ENCODE assay signal across 8 cellular contexts in the genomic region with DNA sequence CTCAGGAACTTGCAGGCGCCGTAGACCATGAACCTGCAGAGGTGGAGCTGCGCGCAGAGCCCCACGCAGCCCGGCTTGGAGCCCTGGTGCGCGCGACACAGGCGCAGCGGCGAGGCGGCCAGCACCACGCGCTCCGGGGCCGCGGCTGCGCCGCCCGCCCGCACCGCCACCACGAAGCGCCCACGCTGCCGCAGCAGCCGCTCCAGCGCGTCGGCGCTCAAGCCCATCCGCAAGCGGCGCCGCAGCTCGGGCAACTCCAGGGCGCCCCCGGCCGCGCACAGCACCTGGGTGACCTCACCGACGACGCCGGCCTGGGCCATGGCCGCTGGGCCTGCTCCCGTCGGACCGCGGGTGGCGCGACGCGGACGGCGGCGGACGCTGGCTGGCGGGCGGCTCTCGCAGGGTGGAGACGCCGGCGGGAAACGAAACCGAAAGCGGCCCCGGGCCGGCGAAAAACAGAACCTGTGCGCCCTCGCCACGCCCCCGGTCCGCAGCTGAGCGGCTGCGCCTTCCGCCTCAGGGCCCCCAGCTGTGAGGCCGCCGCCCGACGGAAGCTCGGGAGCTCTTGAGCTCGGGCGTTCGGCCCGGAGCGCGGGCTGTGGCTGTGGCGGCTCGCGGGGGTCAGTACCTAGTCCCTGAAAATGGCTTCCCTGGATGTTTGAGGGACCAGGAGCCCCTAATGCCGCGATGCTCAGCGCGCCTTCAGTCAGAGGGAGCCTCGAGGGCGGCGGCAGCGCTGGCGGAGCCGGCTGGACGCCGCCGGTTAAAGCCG. TPM values are rescaled to one million over a fixed set of nuclear protein-coding genes. Genes with fewer than 3 reads are reported as not detected.
DNase-seq lines count a peak whose midpoint lies in the region; ATAC-seq and TF ChIP-seq lines count a peak whose summit lies in the region.

Gene PARP12, minus strand, starts transcription at position 424 of the 772 bp plus-strand sequence. Its CDS starts 104 bp downstream, at position 320.

- peak; percentile 83 for DNase-seq in Caki2 (ENCODE audit: low read depth)
- DNase-seq in HUDEP-2 (lab: John Stamatoyannopoulos, UW; ENCODE audit: unreplicated experiment in 76 of 76) = peak in 72 of 76 experiments; percentile 5 to 84 (median 64)
- DNase-seq in activated T-helper 1 cell treated with anti-CD3 and anti-CD28 coated beads, Interleukin-2, amount 50 U/mL, for 16 hours (ENCODE audit: low read depth in 1 of 2, low spot score in 1 of 2) = peak; percentile 76 to 78
- DNase-seq in fibroblast of pulmonary artery (ENCODE audit: low read depth) = peak; percentile 83

- peaks cover 27% of the 10 kb centered on the region for H3K27me3 Mint-ChIP-seq in nephron (ENCODE audit: low read depth)
- H3K27me3 Mint-ChIP-seq in stimulated activated naive CD8-positive, alpha-beta T cell treated with anti-CD3 and anti-CD28 coated beads, Interleukin-15, Interleukin-2, amounts not matched to agents 100 ng/mL and 50 ng/mL, for 24 hours = no peaks in the 10 kb centered on the region

- H3K27ac Mint-ChIP-seq in nephron = peak within 1 kb of the TSS in 1 of 3 experiments; percentile 35
- H3K27ac Mint-ChIP-seq in stimulated activated naive CD8-positive, alpha-beta T cell treated with anti-CD3 and anti-CD28 coated beads, Interleukin-15, Interleukin-2, amounts not matched to agents 100 ng/mL and 50 ng/mL, for 24 hours = peak within 1 kb of the TSS; percentile 83

- H3K4me1 Mint-ChIP-seq in nephron = peaks cover 12% of the 10 kb centered on the region
- peaks cover 42% of the 10 kb centered on the region for H3K4me1 Mint-ChIP-seq in stimulated activated naive CD8-positive, alpha-beta T cell treated with anti-CD3 and anti-CD28 coated beads, Interleukin-15, Interleukin-2, amounts not matched to agents 100 ng/mL and 50 ng/mL, for 24 hours (ENCODE audit: low read depth)

- no peaks in the 10 kb centered on the region for H3K36me3 Mint-ChIP-seq in nephron (ENCODE audit: low read depth)
- H3K36me3 Mint-ChIP-seq in stimulated activated naive CD8-positive, alpha-beta T cell treated with anti-CD3 and anti-CD28 coated beads, Interleukin-15, Interleukin-2, amounts not matched to agents 100 ng/mL and 50 ng/mL, for 24 hours (ENCODE audit: low read depth) = peaks cover 25% of the 10 kb centered on the region

- H3K9me3 Mint-ChIP-seq in nephron = peaks cover 23% of the 10 kb centered on the region
- H3K9me3 Mint-ChIP-seq in stimulated activated naive CD8-positive, alpha-beta T cell treated with anti-CD3 and anti-CD28 coated beads, Interleukin-15, Interleukin-2, amounts not matched to agents 100 ng/mL and 50 ng/mL, for 24 hours = peaks cover 19% of the 10 kb centered on the region

- no peak for TF ChIP-seq CTCF in fibroblast of pulmonary artery (IDR thresholded peaks at IDR 0.05; ENCODE audit: low read length, missing control alignments)
- TF ChIP-seq CTCF in nephron (IDR thresholded peaks at IDR 0.05; ENCODE audit: unreplicated experiment in 3 of 3) = no peak

- ATAC-seq in GM21381 (IDR thresholded peaks at IDR 0.05; ENCODE audit: unreplicated experiment) = peak; percentile 83

- H3K4me3 ChIP-seq in fibroblast of pulmonary artery (replicated peaks; ENCODE audit: low read depth, low read length) = peak within 1 kb of the TSS; percentile 62

- in situ Hi-C loops in Caki2 (cut with HindIII; ENCODE audit: low pct_unique_long_range_greater_than_20kb, low sequenced_read_pairs) = no loop called here

- peak within 1 kb of the TSS; percentile 77 to 81 (median 79) for H3K4me3 Mint-ChIP-seq in nephron
- peak within 1 kb of the TSS; percentile 86 for H3K4me3 Mint-ChIP-seq in stimulated activated naive CD8-positive, alpha-beta T cell treated with anti-CD3 and anti-CD28 coated beads, Interleukin-15, Interleukin-2, amounts not matched to agents 100 ng/mL and 50 ng/mL, for 24 hours

TF ChIP-seq in PFSK-1, 5 proteins besides CTCF, POLR2A, EP300 and RAD21:
- TF ChIP-seq TAF1 (IDR thresholded peaks at IDR 0.05; ENCODE audit: borderline replicate concordance, insufficient read depth, low read length) (no peak), POLR2AphosphoS5 (IDR thresholded peaks at IDR 0.05; ENCODE audit: low read depth, low read length) (no peak), FOXP2 (optimal IDR thresholded peaks at IDR 0.05; ENCODE audit: borderline replicate concordance, extremely low read depth, extremely low read length, insufficient read depth) (peak; percentile 27), SIN3A (IDR thresholded peaks at IDR 0.05; ENCODE audit: borderline replicate concordance, insufficient read depth, low read length) (no peak)
- TF ChIP-seq, protein P1, sequence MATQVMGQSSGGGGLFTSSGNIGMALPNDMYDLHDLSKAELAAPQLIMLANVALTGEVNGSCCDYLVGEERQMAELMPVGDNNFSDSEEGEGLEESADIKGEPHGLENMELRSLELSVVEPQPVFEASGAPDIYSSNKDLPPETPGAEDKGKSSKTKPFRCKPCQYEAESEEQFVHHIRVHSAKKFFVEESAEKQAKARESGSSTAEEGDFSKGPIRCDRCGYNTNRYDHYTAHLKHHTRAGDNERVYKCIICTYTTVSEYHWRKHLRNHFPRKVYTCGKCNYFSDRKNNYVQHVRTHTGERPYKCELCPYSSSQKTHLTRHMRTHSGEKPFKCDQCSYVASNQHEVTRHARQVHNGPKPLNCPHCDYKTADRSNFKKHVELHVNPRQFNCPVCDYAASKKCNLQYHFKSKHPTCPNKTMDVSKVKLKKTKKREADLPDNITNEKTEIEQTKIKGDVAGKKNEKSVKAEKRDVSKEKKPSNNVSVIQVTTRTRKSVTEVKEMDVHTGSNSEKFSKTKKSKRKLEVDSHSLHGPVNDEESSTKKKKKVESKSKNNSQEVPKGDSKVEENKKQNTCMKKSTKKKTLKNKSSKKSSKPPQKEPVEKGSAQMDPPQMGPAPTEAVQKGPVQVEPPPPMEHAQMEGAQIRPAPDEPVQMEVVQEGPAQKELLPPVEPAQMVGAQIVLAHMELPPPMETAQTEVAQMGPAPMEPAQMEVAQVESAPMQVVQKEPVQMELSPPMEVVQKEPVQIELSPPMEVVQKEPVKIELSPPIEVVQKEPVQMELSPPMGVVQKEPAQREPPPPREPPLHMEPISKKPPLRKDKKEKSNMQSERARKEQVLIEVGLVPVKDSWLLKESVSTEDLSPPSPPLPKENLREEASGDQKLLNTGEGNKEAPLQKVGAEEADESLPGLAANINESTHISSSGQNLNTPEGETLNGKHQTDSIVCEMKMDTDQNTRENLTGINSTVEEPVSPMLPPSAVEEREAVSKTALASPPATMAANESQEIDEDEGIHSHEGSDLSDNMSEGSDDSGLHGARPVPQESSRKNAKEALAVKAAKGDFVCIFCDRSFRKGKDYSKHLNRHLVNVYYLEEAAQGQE (IDR thresholded peaks at IDR 0.05; ENCODE audit: insufficient read depth in 1 of 2, low read depth in 2 of 2, low read length in 2 of 2) = no peak
TF ChIP-seq in PFSK-1: peak in this region for 1.

RNA-seq across cellular contexts. Expression of gene PARP12, which starts in this region (rescaled TPM):
- total RNA-seq in Caki2 (2014; rRNA removed; shearing (Covaris generic); ENCODE audit: low replicate concordance) = 7.5 and 14.1 TPM in 2 replicates
- polyA plus RNA-seq in PFSK-1 (2012; ENCODE audit: insufficient read length, low read depth) = 5.1 TPM

Comparison
In these comparisons a context has a peak if more than half of its experiments do, and no peak if none do; other contexts are left out.
1. Peak in every context shown above with its lines: DNase-seq, ATAC-seq and H3K4me3 ChIP-seq.